Comparison of ENCODE assay signal across 2 cellular contexts in the genomic region with DNA sequence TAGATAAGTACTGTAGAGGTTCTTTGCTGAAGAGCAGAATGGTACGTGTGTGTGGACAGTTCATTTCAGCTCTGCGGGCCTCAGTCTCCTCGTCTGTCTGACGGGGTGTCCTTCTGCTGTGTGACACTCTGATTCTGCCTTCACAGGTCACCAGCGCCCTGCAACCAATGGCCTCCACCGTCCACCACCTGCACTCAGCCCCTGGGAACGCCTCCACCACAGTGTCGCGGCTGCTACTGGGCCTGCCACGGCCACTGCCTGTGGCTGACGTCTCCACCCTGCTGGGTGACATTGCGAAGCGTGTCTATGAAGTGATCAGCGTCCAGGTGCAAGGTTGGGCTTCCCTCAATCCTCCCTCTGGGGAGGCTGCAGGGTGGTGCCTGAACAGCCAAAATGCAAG.
TF ChIP-seq lines count a peak whose summit lies in the region.

No MANE protein-coding gene starts in this region.

TF ChIP-seq in IMR-90, 13 proteins besides CTCF, POLR2A, EP300 and RAD21:
- TF ChIP-seq SMC3 (IDR thresholded peaks at IDR 0.05; ENCODE audit: low read depth, low read length) (no peak), MAFK (IDR thresholded peaks at IDR 0.05; ENCODE audit: low read depth, low read length) (no peak), FOS (IDR thresholded peaks at IDR 0.05; ENCODE audit: low read depth, low read length) (no peak), NFE2L2 (IDR thresholded peaks at IDR 0.05; ENCODE audit: low read depth, low read length) (no peak), BHLHE40 (IDR thresholded peaks at IDR 0.05; ENCODE audit: low read depth, low read length) (no peak), RCOR1 (IDR thresholded peaks at IDR 0.05; ENCODE audit: insufficient replicate concordance, low read length) (no peak), RFX5 (IDR thresholded peaks at IDR 0.05; ENCODE audit: low read depth, low read length) (no peak), CEBPB (IDR thresholded peaks at IDR 0.05; ENCODE audit: low read depth, low read length) (no peak), MAZ (IDR thresholded peaks at IDR 0.05; ENCODE audit: borderline replicate concordance, low read depth, low read length) (no peak), MXI1 (IDR thresholded peaks at IDR 0.05; ENCODE audit: borderline replicate concordance, low read depth, low read length) (no peak), CHD1 (IDR thresholded peaks at IDR 0.05; ENCODE audit: low read depth, low read length) (no peak)
- TF ChIP-seq, protein P1, sequence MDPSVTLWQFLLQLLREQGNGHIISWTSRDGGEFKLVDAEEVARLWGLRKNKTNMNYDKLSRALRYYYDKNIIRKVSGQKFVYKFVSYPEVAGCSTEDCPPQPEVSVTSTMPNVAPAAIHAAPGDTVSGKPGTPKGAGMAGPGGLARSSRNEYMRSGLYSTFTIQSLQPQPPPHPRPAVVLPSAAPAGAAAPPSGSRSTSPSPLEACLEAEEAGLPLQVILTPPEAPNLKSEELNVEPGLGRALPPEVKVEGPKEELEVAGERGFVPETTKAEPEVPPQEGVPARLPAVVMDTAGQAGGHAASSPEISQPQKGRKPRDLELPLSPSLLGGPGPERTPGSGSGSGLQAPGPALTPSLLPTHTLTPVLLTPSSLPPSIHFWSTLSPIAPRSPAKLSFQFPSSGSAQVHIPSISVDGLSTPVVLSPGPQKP (IDR thresholded peaks at IDR 0.05; ENCODE audit: borderline replicate concordance, low read depth, low read length): no peak
- TF ChIP-seq, protein P2, sequence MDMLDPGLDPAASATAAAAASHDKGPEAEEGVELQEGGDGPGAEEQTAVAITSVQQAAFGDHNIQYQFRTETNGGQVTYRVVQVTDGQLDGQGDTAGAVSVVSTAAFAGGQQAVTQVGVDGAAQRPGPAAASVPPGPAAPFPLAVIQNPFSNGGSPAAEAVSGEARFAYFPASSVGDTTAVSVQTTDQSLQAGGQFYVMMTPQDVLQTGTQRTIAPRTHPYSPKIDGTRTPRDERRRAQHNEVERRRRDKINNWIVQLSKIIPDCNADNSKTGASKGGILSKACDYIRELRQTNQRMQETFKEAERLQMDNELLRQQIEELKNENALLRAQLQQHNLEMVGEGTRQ (IDR thresholded peaks at IDR 0.05; ENCODE audit: low read depth, low read length): no peak

TF ChIP-seq in HEK293T, 16 proteins besides CTCF, POLR2A, EP300 and RAD21:
- TF ChIP-seq BHLHE40 (IDR thresholded peaks at IDR 0.05; ENCODE audit: borderline replicate concordance) (no peak), NFRKB (IDR thresholded peaks at IDR 0.05) (no peak), ZNF384 (IDR thresholded peaks at IDR 0.05) (no peak), SUZ12 (IDR thresholded peaks at IDR 0.05) (no peak), ARNT (IDR thresholded peaks at IDR 0.05) (no peak), SP1 (IDR thresholded peaks at IDR 0.05) (no peak), TARDBP (IDR thresholded peaks at IDR 0.05) (no peak), LEF1 (IDR thresholded peaks at IDR 0.05; ENCODE audit: borderline replicate concordance) (no peak), FOXM1 (IDR thresholded peaks at IDR 0.05; ENCODE audit: borderline replicate concordance) (no peak), PKNOX1 (IDR thresholded peaks at IDR 0.05) (no peak), L3MBTL2 (conservative IDR thresholded peaks at IDR 0.05) (no peak), CTBP1 (IDR thresholded peaks at IDR 0.05; ENCODE audit: borderline replicate concordance) (no peak), ELF4 (IDR thresholded peaks at IDR 0.05) (no peak), FOXA1 (IDR thresholded peaks at IDR 0.05) (no peak), FOXK2 (IDR thresholded peaks at IDR 0.05) (no peak), HDGF (IDR thresholded peaks at IDR 0.05; ENCODE audit: borderline replicate concordance) (no peak)
